ENCODE assay signal across 13 cellular contexts in genomic region chr7:149825567-149826343, GRCh38. TPM values are rescaled to one million over a fixed set of nuclear protein-coding genes. Genes with fewer than 3 reads are reported as not detected.
"Had no signal": no experiment of that assay in that cellular context is flagged by ENCODE, and none has a peak within 500 bp of the region (broad histone marks: within the 10 kb centered on the region; RNA-seq: fewer than 3 reads in every experiment).

No MANE protein-coding gene starts in this region.

- H2AFZ ChIP-seq: hepatocyte had no signal

- DNase-seq: activated CD4-positive, alpha-beta T cell treated with anti-CD3 and anti-CD28 coated beads, Interleukin-2, amount 50 U/mL, for 1 hour; activated CD4-positive, CD25-positive, alpha-beta regulatory T cell; activated naive CD4-positive, alpha-beta T cell treated with anti-CD3 and anti-CD28 coated beads, Interleukin-2, amount 10 ng/mL, durations not matched to agents 7 days and 5 days; kidney glomerular epithelial cell; tibial artery had no signal

- H3K4me3 Mint-ChIP-seq: activated naive CD4-positive, alpha-beta T cell treated with anti-CD3 and anti-CD28 coated beads, Interleukin-2, amount 10 ng/mL, durations not matched to agents 7 days and 5 days; brain; dendritic cell treated with granulocyte-macrophage colony-stimulating factor and Interleukin-4, amounts not matched to agents 40 ng/mL and 50 ng/mL, for 4 days had no signal

- H3K4me3 ChIP-seq: hepatocyte, ovary, skin epidermis, tibial artery, vagina had no signal

- H3K27ac ChIP-seq: hepatocyte, ovary, tibial artery, vagina had no signal

- H3K4me1 Mint-ChIP-seq: activated naive CD4-positive, alpha-beta T cell treated with anti-CD3 and anti-CD28 coated beads, Interleukin-2, amount 10 ng/mL, durations not matched to agents 7 days and 5 days had no signal

- H3K36me3 ChIP-seq: ovary, tibial artery, vagina had no signal

- H3K36me3 Mint-ChIP-seq: activated naive CD4-positive, alpha-beta T cell treated with anti-CD3 and anti-CD28 coated beads, Interleukin-2, amount 10 ng/mL, durations not matched to agents 7 days and 5 days; brain had no signal

- H3K27ac Mint-ChIP-seq: activated naive CD4-positive, alpha-beta T cell treated with anti-CD3 and anti-CD28 coated beads, Interleukin-2, amount 10 ng/mL, durations not matched to agents 7 days and 5 days; activated T-helper 2 cell treated with anti-CD3 and anti-CD28 coated beads, Interferon-gamma antibody, Interleukin-2, Interleukin-4, amounts not matched to agents 10 μg/mL and 5 μg/mL and 100 μg/mL, durations not matched to agents 14 hours and 24 hours and 36 hours; brain; dendritic cell treated with granulocyte-macrophage colony-stimulating factor and Interleukin-4, amounts not matched to agents 40 ng/mL and 50 ng/mL, for 4 days had no signal

- H3K27me3 Mint-ChIP-seq: brain had no signal

- H3K4me1 ChIP-seq: tibial artery, vagina had no signal

- H3K9me3 ChIP-seq: ovary, tibial artery, vagina had no signal

- H3K4me2 ChIP-seq: hepatocyte had no signal

- H3K27me3 ChIP-seq: hepatocyte, ovary, vagina had no signal

- H3K79me2 ChIP-seq: hepatocyte had no signal

- H3K9me3 Mint-ChIP-seq: activated naive CD4-positive, alpha-beta T cell treated with anti-CD3 and anti-CD28 coated beads, Interleukin-2, amount 10 ng/mL, durations not matched to agents 7 days and 5 days; activated T-helper 2 cell treated with anti-CD3 and anti-CD28 coated beads, Interferon-gamma antibody, Interleukin-2, Interleukin-4, amounts not matched to agents 10 μg/mL and 5 μg/mL and 100 μg/mL, durations not matched to agents 14 hours and 24 hours and 36 hours; brain; dendritic cell treated with granulocyte-macrophage colony-stimulating factor and Interleukin-4, amounts not matched to agents 40 ng/mL and 50 ng/mL, for 4 days had no signal

RNA-seq across cellular contexts. Expression of gene ZNF467, which starts 52.4 kb away (rescaled TPM):
- total RNA-seq: activated T-helper 2 cell treated with anti-CD3 and anti-CD28 coated beads, Interferon-gamma antibody, Interleukin-2, Interleukin-4, amounts not matched to agents 10 μg/mL and 5 μg/mL and 100 μg/mL, durations not matched to agents 14 hours and 24 hours and 36 hours; T-helper 2 cell treated with Interferon-gamma antibody and Interleukin-4, amounts not matched to agents 100 ng/mL and 5 ng/mL, for 36 hours had no signal
